ENCODE assay signal across 2 cellular contexts in the genomic region with DNA sequence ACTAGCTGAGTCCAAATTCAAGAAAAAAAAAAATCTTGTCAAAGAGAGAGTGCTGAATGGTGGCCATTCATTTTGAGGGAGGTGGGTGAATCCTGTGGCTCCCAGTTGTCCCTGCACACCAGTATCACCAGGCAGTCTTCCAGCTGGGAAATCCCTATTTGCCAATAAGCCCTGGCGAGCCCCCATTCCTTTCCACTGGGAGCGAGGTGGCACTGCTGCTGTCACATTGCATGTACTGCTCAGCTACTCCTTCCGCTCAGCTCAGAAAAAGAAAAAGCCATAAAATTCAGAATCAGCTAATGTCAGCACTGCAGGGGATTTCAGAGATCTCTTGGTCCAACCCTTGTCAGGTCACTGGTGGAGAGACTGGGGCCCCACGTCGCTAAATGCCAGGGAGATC.
TF ChIP-seq lines count a peak whose summit lies in the region.

No MANE protein-coding gene starts in this region.

TF ChIP-seq in GM23338, 12 proteins besides CTCF, POLR2A, EP300 and RAD21 (continues in another document):
- TF ChIP-seq ETS1 (IDR thresholded peaks at IDR 0.05) = no peak
- no peak for TF ChIP-seq NANOG (IDR thresholded peaks at IDR 0.05; ENCODE audit: borderline replicate concordance)
- TF ChIP-seq POLR2AphosphoS5 (IDR thresholded peaks at IDR 0.05; ENCODE audit: low read depth) = no peak
- no peak for TF ChIP-seq ZNF462 (CRISPR knock-in tag; IDR thresholded peaks at IDR 0.05)
- TF ChIP-seq JUNB (IDR thresholded peaks at IDR 0.05; ENCODE audit: unreplicated experiment) = no peak
- TF ChIP-seq ZNF114 (CRISPR knock-in tag; IDR thresholded peaks at IDR 0.05) = no peak
- TF ChIP-seq, protein P1, sequence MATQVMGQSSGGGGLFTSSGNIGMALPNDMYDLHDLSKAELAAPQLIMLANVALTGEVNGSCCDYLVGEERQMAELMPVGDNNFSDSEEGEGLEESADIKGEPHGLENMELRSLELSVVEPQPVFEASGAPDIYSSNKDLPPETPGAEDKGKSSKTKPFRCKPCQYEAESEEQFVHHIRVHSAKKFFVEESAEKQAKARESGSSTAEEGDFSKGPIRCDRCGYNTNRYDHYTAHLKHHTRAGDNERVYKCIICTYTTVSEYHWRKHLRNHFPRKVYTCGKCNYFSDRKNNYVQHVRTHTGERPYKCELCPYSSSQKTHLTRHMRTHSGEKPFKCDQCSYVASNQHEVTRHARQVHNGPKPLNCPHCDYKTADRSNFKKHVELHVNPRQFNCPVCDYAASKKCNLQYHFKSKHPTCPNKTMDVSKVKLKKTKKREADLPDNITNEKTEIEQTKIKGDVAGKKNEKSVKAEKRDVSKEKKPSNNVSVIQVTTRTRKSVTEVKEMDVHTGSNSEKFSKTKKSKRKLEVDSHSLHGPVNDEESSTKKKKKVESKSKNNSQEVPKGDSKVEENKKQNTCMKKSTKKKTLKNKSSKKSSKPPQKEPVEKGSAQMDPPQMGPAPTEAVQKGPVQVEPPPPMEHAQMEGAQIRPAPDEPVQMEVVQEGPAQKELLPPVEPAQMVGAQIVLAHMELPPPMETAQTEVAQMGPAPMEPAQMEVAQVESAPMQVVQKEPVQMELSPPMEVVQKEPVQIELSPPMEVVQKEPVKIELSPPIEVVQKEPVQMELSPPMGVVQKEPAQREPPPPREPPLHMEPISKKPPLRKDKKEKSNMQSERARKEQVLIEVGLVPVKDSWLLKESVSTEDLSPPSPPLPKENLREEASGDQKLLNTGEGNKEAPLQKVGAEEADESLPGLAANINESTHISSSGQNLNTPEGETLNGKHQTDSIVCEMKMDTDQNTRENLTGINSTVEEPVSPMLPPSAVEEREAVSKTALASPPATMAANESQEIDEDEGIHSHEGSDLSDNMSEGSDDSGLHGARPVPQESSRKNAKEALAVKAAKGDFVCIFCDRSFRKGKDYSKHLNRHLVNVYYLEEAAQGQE (IDR thresholded peaks at IDR 0.05; ENCODE audit: unreplicated experiment) = no peak
- TF ChIP-seq EZH2phosphoT487 (IDR thresholded peaks at IDR 0.05; ENCODE audit: unreplicated experiment) = no peak
- no peak for TF ChIP-seq CREB1 (CRISPR knock-in tag; IDR thresholded peaks at IDR 0.05; ENCODE audit: low read depth)
- TF ChIP-seq EZH2 (IDR thresholded peaks at IDR 0.05; ENCODE audit: low read depth, unreplicated experiment) = no peak

TF ChIP-seq in WTC11, 78 proteins besides CTCF, POLR2A, EP300 and RAD21:
- TF ChIP-seq ZNF396 (CRISPR knock-in tag; IDR thresholded peaks at IDR 0.05; ENCODE audit: borderline replicate concordance) (no peak), ESRRA (CRISPR knock-in tag; IDR thresholded peaks at IDR 0.05; ENCODE audit: borderline replicate concordance) (no peak), ZNF317 (CRISPR knock-in tag; IDR thresholded peaks at IDR 0.05; ENCODE audit: borderline replicate concordance, low read depth) (no peak), JUN (CRISPR knock-in tag; IDR thresholded peaks at IDR 0.05) (no peak), ZNF138 (CRISPR knock-in tag; conservative IDR thresholded peaks at IDR 0.05) (no peak), TCF7 (CRISPR knock-in tag; IDR thresholded peaks at IDR 0.05; ENCODE audit: low read depth) (no peak), KAT7 (CRISPR knock-in tag; IDR thresholded peaks at IDR 0.05; ENCODE audit: borderline replicate concordance) (no peak), RORB (CRISPR knock-in tag; IDR thresholded peaks at IDR 0.05) (no peak), ZNF671 (CRISPR knock-in tag; IDR thresholded peaks at IDR 0.05) (no peak), TEAD4 (CRISPR knock-in tag; IDR thresholded peaks at IDR 0.05) (no peak), SP1 (CRISPR knock-in tag; conservative IDR thresholded peaks at IDR 0.05) (no peak), GRHL2 (CRISPR knock-in tag; IDR thresholded peaks at IDR 0.05; ENCODE audit: insufficient replicate concordance, severe bottlenecking) (no peak), FOXP1 (CRISPR knock-in tag; IDR thresholded peaks at IDR 0.05; ENCODE audit: borderline replicate concordance) (no peak), RELA (CRISPR knock-in tag; IDR thresholded peaks at IDR 0.05; ENCODE audit: borderline replicate concordance) (no peak)
- TF ChIP-seq, protein P2, sequence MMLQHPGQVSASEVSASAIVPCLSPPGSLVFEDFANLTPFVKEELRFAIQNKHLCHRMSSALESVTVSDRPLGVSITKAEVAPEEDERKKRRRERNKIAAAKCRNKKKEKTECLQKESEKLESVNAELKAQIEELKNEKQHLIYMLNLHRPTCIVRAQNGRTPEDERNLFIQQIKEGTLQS (CRISPR knock-in tag; conservative IDR thresholded peaks at IDR 0.05) = no peak
- TF ChIP-seq, protein P3, sequence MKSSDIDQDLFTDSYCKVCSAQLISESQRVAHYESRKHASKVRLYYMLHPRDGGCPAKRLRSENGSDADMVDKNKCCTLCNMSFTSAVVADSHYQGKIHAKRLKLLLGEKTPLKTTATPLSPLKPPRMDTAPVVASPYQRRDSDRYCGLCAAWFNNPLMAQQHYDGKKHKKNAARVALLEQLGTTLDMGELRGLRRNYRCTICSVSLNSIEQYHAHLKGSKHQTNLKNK (CRISPR knock-in tag; IDR thresholded peaks at IDR 0.05) = no peak
